Comparison of ENCODE assay signal across 21 cellular contexts in the genomic region with DNA sequence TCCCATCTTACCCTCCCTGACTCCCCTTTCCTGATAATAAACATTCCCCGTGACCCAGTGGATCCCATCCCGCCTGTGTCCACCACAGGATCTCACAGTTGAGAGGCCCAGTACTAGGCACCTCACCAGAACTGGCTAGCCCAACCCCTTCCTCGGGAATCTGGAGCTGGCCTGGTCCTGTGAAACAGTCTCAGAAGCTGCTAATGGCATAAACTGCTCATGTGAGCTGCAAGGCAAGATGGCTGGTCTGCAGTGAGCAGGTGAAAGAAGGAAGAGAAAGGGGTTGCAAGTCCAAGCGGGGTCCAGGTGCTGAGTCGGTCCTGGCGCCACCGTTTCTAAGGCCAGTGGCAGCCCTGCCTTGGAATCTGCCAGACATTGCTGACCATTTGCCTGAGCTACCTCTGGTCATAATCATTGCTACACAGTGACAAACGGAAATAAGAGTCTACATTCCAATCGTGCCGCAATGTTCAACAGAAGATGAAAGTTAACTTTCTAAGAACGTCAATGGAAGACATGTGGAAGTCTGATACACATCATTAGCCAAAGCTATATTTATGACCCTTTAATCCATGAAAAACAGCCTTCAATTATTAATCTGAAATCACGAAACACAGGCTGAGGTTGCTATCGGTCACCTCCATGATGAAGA. TPM values are rescaled to one million over a fixed set of nuclear protein-coding genes. Genes with fewer than 3 reads are reported as not detected.
"Had no signal": no experiment of that assay in that cellular context is flagged by ENCODE, and none has a peak within 500 bp of the region (broad histone marks: within the 10 kb centered on the region; RNA-seq: fewer than 3 reads in every experiment).

No MANE protein-coding gene starts in this region.

- H3K27me3 Mint-ChIP-seq: naive thymus-derived CD4-positive, alpha-beta T cell had no signal

- H3K4me3 Mint-ChIP-seq: activated CD8-positive, alpha-beta T cell treated with anti-CD3 and anti-CD28 coated beads, Interleukin-2, amount 10 ng/mL, durations not matched to agents 7 days and 5 days; activated T-helper 1 cell treated with anti-CD3 and anti-CD28 coated beads, Interleukin-12 subunit alpha, Interleukin-12 subunit beta, Interleukin-2, Interleukin-4 antibody, amounts not matched to agents 30 ng/mL and 10 ng/mL and 1 ng/mL, durations not matched to agents 14 hours and 24 hours and 36 hours; brain; naive thymus-derived CD4-positive, alpha-beta T cell; neural crest cell had no signal

- H3K4me3 ChIP-seq: left lung, lung, upper lobe of right lung had no signal

- H3K27me3 ChIP-seq: foreskin keratinocyte, left lung, upper lobe of right lung had no signal

- H3K4me1 Mint-ChIP-seq: brain; naive thymus-derived CD4-positive, alpha-beta T cell; neural crest cell had no signal

- DNase-seq: activated CD4-positive, alpha-beta T cell treated with anti-CD3 and anti-CD28 coated beads, Interleukin-2, amount 50 U/mL, for 1 hour; activated CD8-positive, alpha-beta T cell treated with anti-CD3 and anti-CD28 coated beads, Interleukin-2, amount 10 ng/mL, durations not matched to agents 7 days and 5 days; activated gamma-delta T cell; aorta; erythroblast; hippocampal formation; left lung; naive thymus-derived CD4-positive, alpha-beta T cell; retina; stimulated activated CD4-positive, alpha-beta T cell treated with anti-CD3 and anti-CD28 coated beads, Interleukin-2, amount 100 ng/mL, for 48 hours; stimulated activated CD8-positive, alpha-beta memory T cell treated with anti-CD3 and anti-CD28 coated beads, Interleukin-4, amount 100 ng/mL, for 48 hours; stimulated activated naive CD4-positive, alpha-beta T cell; upper lobe of right lung had no signal

- H3K9me3 ChIP-seq: left lung, upper lobe of right lung had no signal

- H3K36me3 ChIP-seq: left lung, upper lobe of right lung had no signal

- H3K27ac Mint-ChIP-seq: activated CD8-positive, alpha-beta T cell treated with anti-CD3 and anti-CD28 coated beads, Interleukin-2, amount 10 ng/mL, durations not matched to agents 7 days and 5 days; activated naive CD4-positive, alpha-beta T cell treated with anti-CD3 and anti-CD28 coated beads, Interleukin-2, amount 50 U/mL, for 72 hours; activated T-helper 1 cell treated with anti-CD3 and anti-CD28 coated beads, Interleukin-12 subunit alpha, Interleukin-12 subunit beta, Interleukin-2, Interleukin-4 antibody, amounts not matched to agents 30 ng/mL and 10 ng/mL and 1 ng/mL, durations not matched to agents 14 hours and 24 hours and 36 hours; brain; naive thymus-derived CD4-positive, alpha-beta T cell had no signal

- H3K9me3 Mint-ChIP-seq: activated naive CD4-positive, alpha-beta T cell treated with anti-CD3 and anti-CD28 coated beads, Interleukin-2, amount 50 U/mL, for 72 hours; activated T-helper 1 cell treated with anti-CD3 and anti-CD28 coated beads, Interleukin-12 subunit alpha, Interleukin-12 subunit beta, Interleukin-2, Interleukin-4 antibody, amounts not matched to agents 30 ng/mL and 10 ng/mL and 1 ng/mL, durations not matched to agents 14 hours and 24 hours and 36 hours; brain; neural crest cell had no signal

- H3K4me1 ChIP-seq: left lung, upper lobe of right lung had no signal

- H3K36me3 Mint-ChIP-seq: activated naive CD4-positive, alpha-beta T cell treated with anti-CD3 and anti-CD28 coated beads, Interleukin-2, amount 50 U/mL, for 72 hours; brain; naive thymus-derived CD4-positive, alpha-beta T cell had no signal

- H3K27ac ChIP-seq: foreskin keratinocyte, left lung, upper lobe of right lung, VCaP had no signal

RNA-seq across cellular contexts. Expression of gene DNAH5, which starts 33.7 kb away (rescaled TPM):
- total RNA-seq: activated CD8-positive, alpha-beta T cell treated with anti-CD3 and anti-CD28 coated beads, Interleukin-2, amount 10 ng/mL, durations not matched to agents 7 days and 5 days; activated naive CD4-positive, alpha-beta T cell treated with anti-CD3 and anti-CD28 coated beads, Interleukin-2, amount 50 U/mL, for 72 hours; activated T-helper 1 cell treated with anti-CD3 and anti-CD28 coated beads, Interleukin-12 subunit alpha, Interleukin-12 subunit beta, Interleukin-2, Interleukin-4 antibody, amounts not matched to agents 30 ng/mL and 10 ng/mL and 1 ng/mL, durations not matched to agents 14 hours and 24 hours and 36 hours; naive thymus-derived CD4-positive, alpha-beta T cell; T-helper 2 cell treated with Interferon-gamma antibody and Interleukin-4, amounts not matched to agents 100 ng/mL and 5 ng/mL, for 36 hours had no signal
